ENCODE assay signal across 1 cellular context in genomic region chr4:89111833-89112563, GRCh38.
TF ChIP-seq lines count a peak whose summit lies in the region.

No MANE protein-coding gene starts in this region.

TF ChIP-seq in HepG2, 621 proteins besides CTCF, POLR2A, EP300 and RAD21 (continued from another document and continues in another):
- TF ChIP-seq THYN1 (CRISPR knock-in tag; IDR thresholded peaks at IDR 0.05; ENCODE audit: borderline replicate concordance, low read depth), result no peak
- TF ChIP-seq PAWR (CRISPR knock-in tag; IDR thresholded peaks at IDR 0.05; ENCODE audit: borderline replicate concordance), result no peak
- 0 out of 2 replicates have a peak, but pooled peaks have one; percentile 35 for TF ChIP-seq ZNF276 (CRISPR knock-in tag; IDR thresholded peaks at IDR 0.05; ENCODE audit: low read depth)
- TF ChIP-seq BCL3 (CRISPR knock-in tag; IDR thresholded peaks at IDR 0.05), result 0 out of 2 replicates have a peak, but pooled peaks have one; percentile 10
- TF ChIP-seq CBX5 (CRISPR knock-in tag; IDR thresholded peaks at IDR 0.05; ENCODE audit: borderline replicate concordance), result peak; percentile 84; the same call in 1 of the 2 replicates
- TF ChIP-seq ZNF614 (CRISPR knock-in tag; IDR thresholded peaks at IDR 0.05; ENCODE audit: borderline replicate concordance), result peak; percentile 92
- TF ChIP-seq AFF4 (CRISPR knock-in tag; IDR thresholded peaks at IDR 0.05), result 0 out of 2 replicates have a peak, but pooled peaks have one; percentile 13
- TF ChIP-seq ZNF142 (CRISPR knock-in tag; IDR thresholded peaks at IDR 0.05), result no peak
- TF ChIP-seq TCF7L2 (IDR thresholded peaks at IDR 0.05; ENCODE audit: low read depth, low read length), result no peak
- peak; percentile 86 for TF ChIP-seq NCOA2 (CRISPR knock-in tag; IDR thresholded peaks at IDR 0.05)
- no peak for TF ChIP-seq ZNF234 (CRISPR knock-in tag; conservative IDR thresholded peaks at IDR 0.05)
- peak; percentile 88 for TF ChIP-seq AHDC1 (CRISPR knock-in tag; IDR thresholded peaks at IDR 0.05; ENCODE audit: borderline replicate concordance)
- TF ChIP-seq RELA (CRISPR knock-in tag; IDR thresholded peaks at IDR 0.05), result no peak
- TF ChIP-seq SOX5 (CRISPR knock-in tag; IDR thresholded peaks at IDR 0.05; ENCODE audit: borderline replicate concordance), result peak; percentile 96
- no peak for TF ChIP-seq ZNF34 (CRISPR knock-in tag; IDR thresholded peaks at IDR 0.05; ENCODE audit: borderline replicate concordance)
- TF ChIP-seq NFYB (CRISPR knock-in tag; IDR thresholded peaks at IDR 0.05), result no peak
- TF ChIP-seq TOPORS (CRISPR knock-in tag; IDR thresholded peaks at IDR 0.05), result no peak
- peak; percentile 84; the same call in 1 of the 2 replicates for TF ChIP-seq ZSCAN29 (CRISPR knock-in tag; conservative IDR thresholded peaks at IDR 0.05)
- TF ChIP-seq HNRNPK (IDR thresholded peaks at IDR 0.05; ENCODE audit: low read depth, low read length, poor library complexity, severe bottlenecking), result no peak
- no peak for TF ChIP-seq ZNF563 (CRISPR knock-in tag; IDR thresholded peaks at IDR 0.05)
- TF ChIP-seq ZBTB10 (CRISPR knock-in tag; IDR thresholded peaks at IDR 0.05; ENCODE audit: borderline replicate concordance), result no peak
- TF ChIP-seq KLF12 (CRISPR knock-in tag; IDR thresholded peaks at IDR 0.05; ENCODE audit: borderline replicate concordance), result 0 out of 2 replicates have a peak, but pooled peaks have one; percentile 6
- TF ChIP-seq GLMP (CRISPR knock-in tag; IDR thresholded peaks at IDR 0.05; ENCODE audit: borderline replicate concordance), result no peak
- TF ChIP-seq ZNF570 (CRISPR knock-in tag; IDR thresholded peaks at IDR 0.05; ENCODE audit: borderline replicate concordance), result no peak
- TF ChIP-seq ZNF547 (CRISPR knock-in tag; IDR thresholded peaks at IDR 0.05), result no peak
- no peak for TF ChIP-seq NCOA1 (CRISPR knock-in tag; IDR thresholded peaks at IDR 0.05)
